In the genomic region with DNA sequence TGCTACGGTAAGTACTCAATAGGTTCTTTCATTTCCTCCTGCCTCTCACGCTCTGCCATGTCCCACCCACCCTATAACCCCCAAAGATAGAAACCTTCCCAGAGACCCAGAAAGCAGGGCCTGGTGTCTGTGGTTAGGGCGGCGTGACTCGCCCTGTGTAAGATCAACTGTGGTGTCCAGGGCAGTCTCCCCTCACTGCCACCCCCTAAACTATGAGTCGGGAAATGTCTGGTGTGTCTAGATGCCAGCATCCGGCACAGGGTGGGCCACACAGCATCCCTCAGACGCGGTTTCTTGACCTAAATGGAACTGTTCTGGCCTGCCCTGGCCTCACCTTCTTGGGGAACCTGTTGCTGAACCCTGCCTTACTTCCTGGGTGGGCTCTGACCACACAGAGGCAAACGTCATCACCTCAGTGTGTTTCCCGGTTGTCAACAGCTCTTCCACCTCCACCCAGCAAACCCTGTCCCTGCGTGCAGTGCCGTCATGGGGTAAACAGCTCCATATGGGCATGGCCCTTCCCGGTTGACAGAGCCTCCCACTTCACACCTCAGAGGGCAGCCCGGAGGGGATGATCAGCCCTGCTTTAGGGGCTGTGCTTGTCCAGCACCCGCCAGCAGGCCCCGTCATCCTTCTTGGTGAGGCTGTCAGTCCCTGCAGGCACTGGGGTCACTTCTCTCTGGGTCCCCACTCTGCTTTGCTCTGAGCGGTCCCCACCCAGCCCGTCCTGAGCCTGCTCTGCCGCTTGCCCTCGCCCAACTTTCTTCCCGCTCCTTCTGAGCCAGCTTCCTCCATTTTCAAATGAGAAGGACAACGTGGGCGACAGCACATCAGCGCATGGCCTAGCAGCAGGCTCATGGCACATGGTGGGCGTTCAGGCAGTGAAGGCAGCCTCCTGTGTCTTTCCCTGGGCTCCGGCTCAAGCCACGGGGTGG, we compare ENCODE assay signal across 18 cellular contexts. TPM values are rescaled to one million over a fixed set of nuclear protein-coding genes. Genes with fewer than 3 reads are reported as not detected.
A peak's percentile ranks its signal among the peaks of the same experiment; 100 is the strongest.
DNase-seq lines count a peak whose midpoint lies in the region; ATAC-seq and TF ChIP-seq lines count a peak whose summit lies in the region.
"Had no signal": no experiment of that assay in that cellular context is flagged by ENCODE, and none has a peak within 500 bp of the region (broad histone marks: within the 10 kb centered on the region; RNA-seq: fewer than 3 reads in every experiment).

No MANE protein-coding gene starts in this region.

- H3K36me3 ChIP-seq in IMR-90 (ENCODE audit: control insufficient read depth, insufficient read depth, low read length) (no peaks in the 10 kb centered on the region), lower lobe of right lung (no peaks in the 10 kb centered on the region), osteoblast (ENCODE audit: insufficient read depth, low read length) (no peaks in the 10 kb centered on the region)
- H3K36me3 ChIP-seq: BLaER1 had no signal

- no peaks in the 10 kb centered on the region for H3K9me1 ChIP-seq in IMR-90 (ENCODE audit: insufficient read depth, low read length)

- dilution Hi-C loops in IMR-90 (cut with HindIII; ENCODE audit: low sequenced_read_pairs, unreplicated experiment): no loop called here

- ATAC-seq in Right ventricle myocardium inferior (no peak), Right ventricle myocardium superior (ENCODE audit: poor library complexity) (no peak), IMR-90 (ENCODE audit: low read depth) (no peak), lower lobe of right lung (no peak), GM19397 (IDR thresholded peaks at IDR 0.05; ENCODE audit: unreplicated experiment) (no peak), HG03108 (IDR thresholded peaks at IDR 0.05; ENCODE audit: unreplicated experiment) (no peak)
- ATAC-seq: HCT116 had no signal

- WGBS in IMR-90 (ENCODE audit: extremely low coverage in 2 of 2, insufficient read length in 1 of 2), 2 experiments: 75% methylated on average over 12 of the region's 28 CpGs; no CpG with 5 or more reads in 1 of the 2 experiments

- no peak overlapping the region for H4K5ac ChIP-seq in IMR-90 (ENCODE audit: low read depth, low read length)

- H3K27ac ChIP-seq in IMR-90 (ENCODE audit: insufficient read depth, low read length): no peak overlapping the region
- H3K27ac ChIP-seq in lower lobe of right lung: no peak overlapping the region
- no peak overlapping the region for H3K27ac ChIP-seq in osteoblast (ENCODE audit: low read depth, low read length)
- H3K27ac ChIP-seq: BLaER1, GM23248, KMS-11 had no signal

- H3K18ac ChIP-seq in IMR-90 (ENCODE audit: low read depth, low read length): no peak overlapping the region

- H2AFZ ChIP-seq in IMR-90 (replicated peaks; ENCODE audit: low read length, poor library complexity) (peak overlapping the region; percentile 5), osteoblast (ENCODE audit: low read length) (no peak overlapping the region)
- H2AFZ ChIP-seq: GM23248 had no signal

- no peak overlapping the region for H3K4me2 ChIP-seq in IMR-90 (ENCODE audit: low read depth, low read length)
- no peak overlapping the region for H3K4me2 ChIP-seq in osteoblast (ENCODE audit: insufficient read depth, low read length)
- H3K4me2 ChIP-seq: BLaER1, KMS-11 had no signal

- intact Hi-C loops in Right ventricle myocardium inferior (cut with DNase I): loop anchor here (10.0 kb wide), 1 partner anchor 475 kb away; a partner anchor contains a TSS
- intact Hi-C loops in Right ventricle myocardium superior (cut with DNase I): no loop called here
- intact Hi-C loops in IMR-90 (cut with micrococcal nuclease): loop anchor here (10.0 kb wide), 1 partner anchor 485 kb away; no protein-coding TSS in a partner anchor
- intact Hi-C loops in lower lobe of right lung (cut with DNase I): no loop called here

- no peaks in the 10 kb centered on the region for H3K9me3 ChIP-seq in IMR-90 (ENCODE audit: control insufficient read depth, insufficient read depth, low read length)
- no peaks in the 10 kb centered on the region for H3K9me3 ChIP-seq in lower lobe of right lung
- H3K9me3 ChIP-seq in osteoblast (ENCODE audit: low read depth, low read length): no peaks in the 10 kb centered on the region
- H3K9me3 ChIP-seq: BLaER1 had no signal

- H2AK9ac ChIP-seq in IMR-90 (replicated peaks; ENCODE audit: low read depth, low read length, poor library complexity): no peak overlapping the region

- no peak overlapping the region; the same call in 1 of the 2 replicates for H3K23ac ChIP-seq in IMR-90 (ENCODE audit: low read depth, low read length)

- H4K8ac ChIP-seq in IMR-90 (ENCODE audit: low read depth in 2 of 2, low read length in 2 of 2): no peak overlapping the region

- TF ChIP-seq CTCF in IMR-90 (conservative IDR thresholded peaks at IDR 0.05; ENCODE audit: low read depth, low read length): no peak
- no peak for TF ChIP-seq CTCF in lower lobe of right lung (IDR thresholded peaks at IDR 0.05)
- no peak for TF ChIP-seq CTCF in osteoblast (IDR thresholded peaks at IDR 0.05; ENCODE audit: extremely low read depth, low read depth, low read length)

- H4K20me1 ChIP-seq in IMR-90 (ENCODE audit: insufficient read depth, low read length) (no peaks in the 10 kb centered on the region), osteoblast (ENCODE audit: insufficient read depth, low read length) (peaks cover under 1% of the 10 kb centered on the region)

- CTCF ChIA-PET in IMR-90 (lab: Yijun Ruan, JAX): no interaction called here

- H2AK5ac ChIP-seq in IMR-90 (ENCODE audit: low read depth, low read length): no peak overlapping the region

- peaks cover 72% of the 10 kb centered on the region for H3K27me3 ChIP-seq in IMR-90 (ENCODE audit: control insufficient read depth, insufficient read depth, low read length)
- peaks cover 18% of the 10 kb centered on the region for H3K27me3 ChIP-seq in lower lobe of right lung (ENCODE audit: low read depth)
- peaks cover 12% of the 10 kb centered on the region for H3K27me3 ChIP-seq in osteoblast (ENCODE audit: insufficient read depth, low read length)

- H3K4ac ChIP-seq in IMR-90 (ENCODE audit: low read depth, low read length): no peak overlapping the region

- H3K56ac ChIP-seq in IMR-90 (ENCODE audit: extremely low read depth, insufficient read depth, low read length): no peak overlapping the region

- no peak for TF ChIP-seq POLR2A in IMR-90 (IDR thresholded peaks at IDR 0.05; ENCODE audit: low read depth, low read length)

- H2BK5ac ChIP-seq in IMR-90 (ENCODE audit: low read depth, low read length, poor library complexity, severe bottlenecking): no peak overlapping the region

- TF ChIP-seq RAD21 in IMR-90 (IDR thresholded peaks at IDR 0.05; ENCODE audit: low read length): no peak

- H3K4me3 ChIP-seq in IMR-90 (ENCODE audit: insufficient read depth, low read depth, low read length) (no peak overlapping the region), lower lobe of right lung (no peak overlapping the region), osteoblast (ENCODE audit: insufficient read depth, low read length) (no peak overlapping the region)
- H3K4me3 ChIP-seq: BLaER1, GM23248 had no signal

- in situ Hi-C loops in IMR-90 (cut with MboI; ENCODE audit: low sequenced_read_pairs): no loop called here

- H3K79me2 ChIP-seq in osteoblast (ENCODE audit: insufficient read depth, low read length): no peaks in the 10 kb centered on the region

- H2BK120ac ChIP-seq in IMR-90 (ENCODE audit: low read depth, low read length): no peak overlapping the region

- POLR2A ChIA-PET in IMR-90 (lab: Charles Lee; ENCODE audit: unreplicated experiment): no interaction called here

- H3K9ac ChIP-seq in IMR-90 (ENCODE audit: low read depth, low read length): no peak overlapping the region
- H3K9ac ChIP-seq: BLaER1, GM23248, KMS-11 had no signal

- H3K14ac ChIP-seq in IMR-90 (replicated peaks; ENCODE audit: low read depth, low read length): no peak overlapping the region

- H3K4me1 ChIP-seq in IMR-90 (ENCODE audit: control insufficient read depth, insufficient read depth, low read length): no peaks in the 10 kb centered on the region
- no peaks in the 10 kb centered on the region for H3K4me1 ChIP-seq in lower lobe of right lung
- H3K4me1 ChIP-seq in osteoblast (ENCODE audit: insufficient read depth, low read length): no peaks in the 10 kb centered on the region

- no peak overlapping the region for H2BK15ac ChIP-seq in IMR-90 (ENCODE audit: low read depth, low read length)

- H4K91ac ChIP-seq in IMR-90 (ENCODE audit: insufficient read depth, low read depth, low read length): no peak overlapping the region

- H3K79me1 ChIP-seq in IMR-90 (ENCODE audit: low read depth in 1 of 2, low read length in 2 of 2): no peaks in the 10 kb centered on the region

- BruUV-seq in IMR-90 (replicated peaks; lab: Mats Ljungman, UMichigan): no TSS peak

- peak; percentile 56 for DNase-seq in Right ventricle myocardium inferior (ENCODE audit: missing footprints)
- no peak for DNase-seq in Right ventricle myocardium superior
- no peak for DNase-seq in IMR-90
- peak; percentile 30 for DNase-seq in lower lobe of right lung
- peak; percentile 77 for DNase-seq in osteoblast (ENCODE audit: insufficient read length, low spot score, missing footprints)
- no peak for DNase-seq in activated CD8-positive, alpha-beta memory T cell treated with anti-CD3 and anti-CD28 coated beads, Interleukin-2, amount 50 U/mL, for 4 hours
- DNase-seq: GM23248, MV-4-11, NCI-H1694 treated with DMSO at 0.1 percent for 48 hours, NCI-H2107, NCI-H2227 treated with DMSO at 0.1 percent for 48 hours, NCI-H510A treated with DMSO at 0.1 percent for 48 hours, NCI-H774 had no signal

- no peak overlapping the region for H2BK20ac ChIP-seq in IMR-90 (ENCODE audit: low read depth, low read length)

TF ChIP-seq in IMR-90, 13 proteins besides CTCF, POLR2A, EP300 and RAD21:
- no peak for TF ChIP-seq CEBPB (IDR thresholded peaks at IDR 0.05; ENCODE audit: low read depth, low read length)

RNA-seq across cellular contexts. Expression of a gene that starts 6.0 kb away (rescaled TPM):
- 18.2 TPM for total RNA-seq in Right ventricle myocardium inferior
- total RNA-seq in Right ventricle myocardium superior: 20.0 TPM
- not detected in 2 replicates for total RNA-seq in IMR-90 (2012; rRNA removed)
- 0.10 TPM in 1 of 2 replicates, not detected in the other for polyA plus RNA-seq in IMR-90 (2012; rRNA removed)
- 0.02 and 0.04 TPM in 2 replicates for polyA plus RNA-seq in IMR-90 (2012; cell fraction: cytosol; rRNA removed)
- polyA plus RNA-seq in IMR-90 (2012; cell fraction: nucleus; rRNA removed; ENCODE audit: low replicate concordance): not detected in 2 replicates
- 9.2 TPM for total RNA-seq in lower lobe of right lung
- under 0.01 and 0.36 TPM in 2 replicates for total RNA-seq in osteoblast
- total RNA-seq: GM23248 had no signal
- polyA plus RNA-seq: GM23248 had no signal

Comparison
In these comparisons a context has a peak if more than half of its experiments do, and no peak if none do; other contexts are left out.
1. DNase-seq: peak in Right ventricle myocardium inferior (single experiment), lower lobe of right lung (single experiment) and osteoblast (single experiment); none in Right ventricle myocardium superior (single experiment), IMR-90 (single experiment) and activated CD8-positive, alpha-beta memory T cell treated with anti-CD3 and anti-CD28 coated beads, Interleukin-2, amount 50 U/mL, for 4 hours (single experiment).
2. intact Hi-C loops: an anchor here in Right ventricle myocardium inferior (10.0 kb wide) and IMR-90 (10.0 kb wide); none called in Right ventricle myocardium superior and lower lobe of right lung.